In the genomic region with DNA sequence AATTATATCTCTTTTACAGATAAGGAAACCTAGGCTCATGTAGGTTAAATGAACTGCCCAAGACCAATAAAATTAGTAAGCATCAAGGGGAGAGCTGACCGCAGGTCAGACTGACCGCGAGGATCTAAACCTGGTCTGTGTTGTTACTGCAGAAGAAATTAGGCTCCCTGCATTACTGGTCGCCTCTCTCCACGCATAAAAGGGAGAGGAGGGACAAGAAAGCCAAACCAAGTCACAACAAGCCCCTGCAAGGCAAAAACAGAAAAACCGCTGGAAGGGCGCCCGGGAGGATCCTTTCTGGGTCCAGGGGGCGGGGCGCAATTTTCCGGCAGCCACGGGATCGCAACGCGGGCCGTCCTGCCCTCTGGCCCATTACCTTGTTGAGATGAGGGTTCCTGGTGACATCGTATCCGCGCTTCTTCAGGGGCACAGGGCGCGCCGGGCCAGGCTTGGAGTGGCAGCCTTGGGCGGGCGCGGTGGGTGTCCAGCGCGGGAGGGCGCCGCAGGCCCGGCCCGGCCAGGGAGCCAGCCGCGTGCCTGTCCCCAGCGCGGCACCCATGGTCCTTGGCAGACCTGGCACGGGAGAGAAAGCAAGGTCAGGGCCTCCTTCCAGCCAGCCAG, we compare ENCODE assay signal across 8 cellular contexts. TPM values are rescaled to one million over a fixed set of nuclear protein-coding genes. Genes with fewer than 3 reads are reported as not detected.
DNase-seq lines count a peak whose midpoint lies in the region; ATAC-seq, FAIRE-seq and TF ChIP-seq lines count a peak whose summit lies in the region.

No MANE protein-coding gene starts in this region.

- BruUV-seq in PC-9 (replicated peaks; lab: Mats Ljungman, UMichigan) (no TSS peak), HepG2 (replicated peaks; lab: Mats Ljungman, UMichigan) (no TSS peak)

- no peak for FAIRE-seq in HepG2 (lab: Jason Lieb, UNC)

- in situ Hi-C loops in HepG2 (cut with HindIII; ENCODE audit: extremely low pct_ligation_motif_present, low pct_unique_long_range_greater_than_20kb), result no loop called here

- H2AFZ ChIP-seq in PC-9 (peak overlapping the region; percentile 93), HepG2 (ENCODE audit: low read length) (no peak overlapping the region)

- no peaks in the 10 kb centered on the region for H3K36me3 ChIP-seq in PC-9 (ENCODE audit: low read depth)
- no peaks in the 10 kb centered on the region for H3K36me3 ChIP-seq in colonic mucosa
- no peaks in the 10 kb centered on the region for H3K36me3 ChIP-seq in HepG2 (replicated peaks in 1 of 2; ENCODE audit: control insufficient read depth in 1 of 2, insufficient read depth in 2 of 2, low read length in 2 of 2)

- 22% methylated on average over 11 of the region's 36 CpGs for WGBS in HepG2 (ENCODE audit: low lambda C conversion rate)

- H3K4me2 ChIP-seq in PC-9 (peak overlapping the region; percentile 90), HepG2 (ENCODE audit: low read depth, low read length) (peak overlapping the region; percentile 79)

- H3K27me3 ChIP-seq in PC-9 (ENCODE audit: insufficient read depth, low read depth), result no peaks in the 10 kb centered on the region
- H3K27me3 ChIP-seq in colonic mucosa, result no peaks in the 10 kb centered on the region
- peaks cover 4 to 57% of the 10 kb centered on the region in 2 experiments for H3K27me3 ChIP-seq in HepG2 (ENCODE audit: control insufficient read depth in 1 of 2, insufficient read depth in 2 of 2, low read length in 2 of 2)

- H3K79me2 ChIP-seq in PC-9 (ENCODE audit: low read depth) (peaks cover 49% of the 10 kb centered on the region), HepG2 (ENCODE audit: insufficient read depth, low read length) (no peaks in the 10 kb centered on the region)

- TF ChIP-seq RAD21 in HepG2 (CRISPR knock-in tag; IDR thresholded peaks at IDR 0.05), result no peak

- H3K4me1 ChIP-seq in PC-9 (replicated peaks; ENCODE audit: insufficient read depth) (peaks cover 52% of the 10 kb centered on the region), colonic mucosa (peaks cover 14% of the 10 kb centered on the region), HepG2 (ENCODE audit: insufficient read depth, low read length) (peaks cover 13% of the 10 kb centered on the region; the same call in 1 of the 2 replicates)

- no peaks in the 10 kb centered on the region for H4K20me1 ChIP-seq in PC-9 (ENCODE audit: insufficient read depth)
- no peaks in the 10 kb centered on the region for H4K20me1 ChIP-seq in HepG2 (ENCODE audit: insufficient read depth, low read length)

- H3K9me2 ChIP-seq in PC-9 (ENCODE audit: insufficient read depth), result no peaks in the 10 kb centered on the region

- H3K27ac ChIP-seq in PC-9 (peak overlapping the region; percentile 87), colonic mucosa (peak overlapping the region; percentile 89), HepG2 (ENCODE audit: extremely low read length, insufficient read depth, low read length) (no peak overlapping the region)

- H3F3A ChIP-seq in PC-9 (ENCODE audit: insufficient read depth, low read depth), result peaks cover 29% of the 10 kb centered on the region; the same call in 1 of the 2 replicates

- POLR2A ChIA-PET in PC-9 (lab: Charles Lee; ENCODE audit: unreplicated experiment) (interaction anchor here (0.6 to 0.7 kb wide), 3 partner anchors 40 to 317 kb away, joined by 3 to 5 read pairs (median 4); no protein-coding TSS in a partner anchor), HepG2 (lab: Yijun Ruan, JAX) (no interaction called here)

- ATAC-seq in GM19455 (IDR thresholded peaks at IDR 0.05; ENCODE audit: unreplicated experiment), result peak; percentile 7
- peak; percentile 60 for ATAC-seq in HepG2

- TF ChIP-seq CTCF in PC-9 (conservative IDR thresholded peaks at IDR 0.05) (no peak), colonic mucosa (IDR thresholded peaks at IDR 0.05) (no peak), HepG2 (CRISPR knock-in tag; IDR thresholded peaks at IDR 0.05) (no peak)

- CTCF ChIA-PET in PC-9 (lab: Charles Lee), result interaction anchor here (0.6 kb wide), 2 partner anchors 63 to 128 kb away, joined by 4 to 10 read pairs; no protein-coding TSS in a partner anchor
- CTCF ChIA-PET in HepG2 (lab: Yijun Ruan, JAX; ENCODE audit: low intra/inter-chr PET ratio, low total read pairs), result no interaction called here

- intact Hi-C loops in PC-9 (cut with micrococcal nuclease; ENCODE audit: unreplicated experiment), result loop anchor here (1.0 to 5.0 kb wide), 5 partner anchors 48 to 215 kb away; no protein-coding TSS in a partner anchor
- intact Hi-C loops in colonic mucosa (cut with DNase I), result no loop called here
- intact Hi-C loops in HepG2 (cut with micrococcal nuclease; ENCODE audit: unreplicated experiment), result no loop called here

- H3K9me3 ChIP-seq in PC-9 (ENCODE audit: insufficient read depth, low read depth) (no peaks in the 10 kb centered on the region), colonic mucosa (no peaks in the 10 kb centered on the region), HepG2 (ENCODE audit: low read length) (no peaks in the 10 kb centered on the region)

- H3K4me3 ChIP-seq in PC-9, result peak overlapping the region; percentile 82
- H3K4me3 ChIP-seq in colonic mucosa, result peak overlapping the region; percentile 69
- peak overlapping the region; percentile 36 to 72 (median 56); a peak in 4 of 6 replicates for H3K4me3 ChIP-seq in HepG2 (replicated peaks in 1 of 3; ENCODE audit: insufficient read depth in 1 of 3, low read depth in 2 of 3, low read length in 3 of 3)

- H3K9ac ChIP-seq in colonic mucosa (ENCODE audit: low read depth in 2 of 2, low read length in 2 of 2) (peak overlapping the region; percentile 86 to 95), HepG2 (ENCODE audit: insufficient read depth, low read depth, low read length) (peak overlapping the region; percentile 36; the same call in 1 of the 2 replicates)

- TF ChIP-seq POLR2A in HepG2 (IDR thresholded peaks at IDR 0.05; ENCODE audit: insufficient read depth in 1 of 2, low read depth in 2 of 2, low read length in 2 of 2), result no peak

- TF ChIP-seq EP300 in HepG2 (IDR thresholded peaks at IDR 0.05; ENCODE audit: low read depth in 2 of 2, low read length in 2 of 2) (no peak), HepG2 (CRISPR knock-in tag; IDR thresholded peaks at IDR 0.05; ENCODE audit: borderline replicate concordance) (no peak)

- DNase-seq in C1 segment of cervical spinal cord (lab: John Stamatoyannopoulos, UW) (peak in 11 of 14 donors; percentile 30 to 75 (median 54)), PC-9 (peak; percentile 61 to 64), colonic mucosa (peak; percentile 88), HepG2 (ENCODE audit: low spot score) (no peak), NCI-H526 treated with DMSO at 0.1 percent for 48 hours (lab: John Stamatoyannopoulos, UW) (no peak), T-helper 9 cell (no peak)
- peak; percentile 29 for DNase-seq in stimulated activated CD8-positive, alpha-beta memory T cell treated with anti-CD3 and anti-CD28 coated beads, Interleukin-4, amount 100 ng/mL, for 48 hours

TF ChIP-seq in HepG2, 621 proteins besides CTCF, POLR2A, EP300 and RAD21 (continues in another document):
- TF ChIP-seq, protein P1, sequence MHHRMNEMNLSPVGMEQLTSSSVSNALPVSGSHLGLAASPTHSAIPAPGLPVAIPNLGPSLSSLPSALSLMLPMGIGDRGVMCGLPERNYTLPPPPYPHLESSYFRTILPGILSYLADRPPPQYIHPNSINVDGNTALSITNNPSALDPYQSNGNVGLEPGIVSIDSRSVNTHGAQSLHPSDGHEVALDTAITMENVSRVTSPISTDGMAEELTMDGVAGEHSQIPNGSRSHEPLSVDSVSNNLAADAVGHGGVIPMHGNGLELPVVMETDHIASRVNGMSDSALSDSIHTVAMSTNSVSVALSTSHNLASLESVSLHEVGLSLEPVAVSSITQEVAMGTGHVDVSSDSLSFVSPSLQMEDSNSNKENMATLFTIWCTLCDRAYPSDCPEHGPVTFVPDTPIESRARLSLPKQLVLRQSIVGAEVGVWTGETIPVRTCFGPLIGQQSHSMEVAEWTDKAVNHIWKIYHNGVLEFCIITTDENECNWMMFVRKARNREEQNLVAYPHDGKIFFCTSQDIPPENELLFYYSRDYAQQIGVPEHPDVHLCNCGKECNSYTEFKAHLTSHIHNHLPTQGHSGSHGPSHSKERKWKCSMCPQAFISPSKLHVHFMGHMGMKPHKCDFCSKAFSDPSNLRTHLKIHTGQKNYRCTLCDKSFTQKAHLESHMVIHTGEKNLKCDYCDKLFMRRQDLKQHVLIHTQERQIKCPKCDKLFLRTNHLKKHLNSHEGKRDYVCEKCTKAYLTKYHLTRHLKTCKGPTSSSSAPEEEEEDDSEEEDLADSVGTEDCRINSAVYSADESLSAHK (CRISPR knock-in tag; IDR thresholded peaks at IDR 0.05; ENCODE audit: borderline replicate concordance), result no peak

RNA-seq across cellular contexts. Expression of a gene that starts 0.9 kb away (rescaled TPM):
- 34.0 and 61.1 TPM in 2 replicates for total RNA-seq in PC-9 (2021)
- 10 to 100 TPM; 13.8 to 20.3 TPM for total RNA-seq in colonic mucosa
- not detected in 2 replicates for total RNA-seq in HepG2 (2016; rRNA removed; fragmentation: Illumina TruSeq; extraction: Trizol)
- not detected in 2 replicates for total RNA-seq in HepG2 (2016; cell fraction: cytosol; rRNA removed; fragmentation: Illumina TruSeq; extraction: Trizol; ENCODE audit: low read depth)
- not detected in 2 replicates for total RNA-seq in HepG2 (2016; cell fraction: insoluble cytoplasmic fraction; rRNA removed; fragmentation: Illumina TruSeq; extraction: Trizol)
- total RNA-seq in HepG2 (2016; cell fraction: membrane; rRNA removed; fragmentation: Illumina TruSeq; extraction: Trizol), result not detected in 2 replicates
- not detected in 2 replicates for total RNA-seq in HepG2 (2016; cell fraction: nucleus; rRNA removed; fragmentation: Illumina TruSeq; extraction: Trizol)
- 0.22 TPM in 1 of 2 replicates, not detected in the other for polyA plus RNA-seq in HepG2 (2011; rRNA removed)
- polyA plus RNA-seq in HepG2 (2011; cell fraction: cytosol; rRNA removed), result not detected in 2 replicates
- polyA plus RNA-seq in HepG2 (2011; cell fraction: nucleus; rRNA removed), result 0.50 and 0.54 TPM in 2 replicates
- polyA plus RNA-seq in HepG2 (2012), result 0.05 TPM in 1 of 2 replicates, not detected in the other
- not detected in 2 replicates for polyA plus RNA-seq in HepG2 (2016; cell fraction: cytosol; fragmentation: Illumina TruSeq; extraction: Trizol; ENCODE audit: low read depth)
- not detected in 2 replicates for polyA plus RNA-seq in HepG2 (2016; cell fraction: insoluble cytoplasmic fraction; fragmentation: Illumina TruSeq; extraction: Trizol; ENCODE audit: low read depth)
- polyA plus RNA-seq in HepG2 (2016; cell fraction: membrane; fragmentation: Illumina TruSeq; extraction: Trizol; ENCODE audit: low read depth), result not detected in 2 replicates
- polyA plus RNA-seq in HepG2 (2016; cell fraction: nucleus; fragmentation: Illumina TruSeq; extraction: Trizol; ENCODE audit: insufficient read depth, low read depth), result not detected in 2 replicates
- polyA minus RNA-seq in HepG2 (2011; rRNA and poly(A)+ RNA removed; ENCODE audit: low replicate concordance), result 36.1 TPM in 1 of 2 replicates, not detected in the other
- polyA minus RNA-seq in HepG2 (2011; cell fraction: cytosol; rRNA and poly(A)+ RNA removed), result not detected in 2 replicates
- 0.52 and 0.75 TPM in 2 replicates for polyA minus RNA-seq in HepG2 (2011; cell fraction: nucleus; rRNA and poly(A)+ RNA removed)

Comparison
In these comparisons a context has a peak if more than half of its experiments do, and no peak if none do; other contexts are left out.
1. DNase-seq: peak in C1 segment of cervical spinal cord (11 of 14), PC-9 (2 of 2), colonic mucosa (single experiment) and stimulated activated CD8-positive, alpha-beta memory T cell treated with anti-CD3 and anti-CD28 coated beads, Interleukin-4, amount 100 ng/mL, for 48 hours (single experiment); none in HepG2 (single experiment), NCI-H526 treated with DMSO at 0.1 percent for 48 hours (single experiment) and T-helper 9 cell (single experiment).
2. RNA of a gene that starts 0.9 kb away (total RNA-seq): 34.0 to 61.1 TPM in PC-9 and 13.8 to 20.3 TPM in colonic mucosa; not detected in HepG2; every median in the first group is over 10 times any median in the second.
3. Peak in every context shown above with its lines, with median percentiles within 50 percentile points of each other: H3K4me3 ChIP-seq.